In the genomic region with DNA sequence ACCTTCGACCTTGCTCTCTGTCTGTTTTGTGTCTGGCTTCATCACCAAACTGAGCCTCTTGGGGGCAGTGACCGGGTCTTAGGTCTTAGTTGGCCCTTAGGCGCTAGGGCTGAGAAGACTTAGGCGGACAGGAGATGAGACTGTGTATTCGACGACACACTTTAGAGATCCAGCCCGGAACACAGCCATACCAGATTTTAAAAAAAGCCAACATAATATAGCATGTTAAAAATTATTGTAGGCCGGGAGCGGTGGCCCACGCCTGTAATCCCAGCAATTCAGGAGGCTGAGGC, we compare ENCODE assay signal across 8 cellular contexts. TPM values are rescaled to one million over a fixed set of nuclear protein-coding genes. Genes with fewer than 3 reads are reported as not detected.
DNase-seq lines count a peak whose midpoint lies in the region; ATAC-seq, FAIRE-seq and TF ChIP-seq lines count a peak whose summit lies in the region.

No MANE protein-coding gene starts in this region.

- H3K4me1 ChIP-seq in PC-9 (replicated peaks; ENCODE audit: insufficient read depth), result peaks cover 54% of the 10 kb centered on the region
- peaks cover 0 to 4% (median 2%) of the 10 kb centered on the region in 4 experiments; a peak in 3 of 7 replicates for H3K4me1 ChIP-seq in H1 (replicated peaks in 1 of 4; ENCODE audit: control insufficient read depth in 3 of 4, insufficient read depth in 4 of 4, low read length in 3 of 4)
- H3K4me1 ChIP-seq in ovary (ENCODE audit: insufficient read depth), result peaks cover 2% of the 10 kb centered on the region

- H2BK15ac ChIP-seq in H1 (ENCODE audit: low read length), result no peak overlapping the region

- peak overlapping the region; percentile 28 to 92 (median 89) for H3K27ac Mint-ChIP-seq in CD14-positive monocyte

- peaks cover 51% of the 10 kb centered on the region for H3F3A ChIP-seq in PC-9 (ENCODE audit: insufficient read depth, low read depth)

- H3K4me1 Mint-ChIP-seq in CD14-positive monocyte, result peaks cover 69% of the 10 kb centered on the region

- H3K36me3 Mint-ChIP-seq in CD14-positive monocyte, result peaks cover 0 to 1% of the 10 kb centered on the region in 2 donors

- 0 out of 2 replicates have a peak overlapping the region, but pooled peaks have one; percentile 66 for H2BK5ac ChIP-seq in H1 (ENCODE audit: low read depth, low read length)

- no peak overlapping the region for H3K18ac ChIP-seq in H1 (ENCODE audit: extremely low read depth, low read length)

- WGBS in H1 (ENCODE audit: extremely low coverage in 1 of 2, insufficient coverage in 1 of 2, insufficient read length in 1 of 2, insufficient replicate concordance in 2 of 2, low coverage in 1 of 2, low lambda C conversion rate in 2 of 2, missing lambda C conversion rate in 1 of 2), 2 experiments, result 62% methylated on average over 10 of the region's 10 CpGs; no CpG with 5 or more reads in 1 of the 2 experiments
- WGBS in ovary, 3 donors, result 86 to 89% (median 86%) methylated on average over 10 of the region's 10 CpGs

- POLR2A ChIA-PET in PC-9 (lab: Charles Lee; ENCODE audit: unreplicated experiment), result interaction anchor here (0.6 kb wide), 1 partner anchor 10 kb away, joined by 5 read pairs; no protein-coding TSS in a partner anchor
- POLR2A ChIA-PET in H1 (lab: Charles Lee; ENCODE audit: partially characterized antibody), result interaction anchor here (1.1 to 1.6 kb wide), 4 partner anchors 13 to 47 kb away, joined by 3 to 4 read pairs (median 4); no protein-coding TSS in a partner anchor

- intact Hi-C loops in CD14-positive monocyte (cut with micrococcal nuclease) (no loop called here), PC-9 (cut with micrococcal nuclease; ENCODE audit: unreplicated experiment) (loop anchor here (2.0 to 10.0 kb wide), 2 partner anchors 22 to 344 kb away; partner anchors contain the start of gene MAP3K2), ovary (cut with DNase I) (no loop called here)

- no peak overlapping the region; the same call in 1 of the 2 replicates for H2BK12ac ChIP-seq in H1 (ENCODE audit: low read depth, low read length)

- H3K23me2 ChIP-seq in H1 (ENCODE audit: low read depth, low read length), result peaks cover 2% of the 10 kb centered on the region

- H3K27ac ChIP-seq in PC-9, result peak overlapping the region; percentile 56
- no peak overlapping the region for H3K27ac ChIP-seq in H1 (ENCODE audit: low read depth, low read length)
- peak overlapping the region; percentile 88 to 99 for H3K27ac ChIP-seq in ovary

- H3K14ac ChIP-seq in H1 (ENCODE audit: insufficient read length), result no peak overlapping the region

- no peaks in the 10 kb centered on the region for H3K9me2 ChIP-seq in PC-9 (ENCODE audit: insufficient read depth)

- no peak overlapping the region for H3K4ac ChIP-seq in H1 (replicated peaks; ENCODE audit: insufficient read length, low read depth, low read length)

- peak overlapping the region; percentile 20 for H4K5ac ChIP-seq in H1 (ENCODE audit: insufficient read length, low read depth, low read length)

- H4K20me1 ChIP-seq in PC-9 (ENCODE audit: insufficient read depth), result no peaks in the 10 kb centered on the region
- no peaks in the 10 kb centered on the region for H4K20me1 ChIP-seq in H1 (replicated peaks in 1 of 2; ENCODE audit: control insufficient read depth in 1 of 2, insufficient read depth in 2 of 2, low read length in 2 of 2)

- peak overlapping the region; percentile 45 for H4K91ac ChIP-seq in H1 (replicated peaks; ENCODE audit: insufficient read length, low read length)

- TF ChIP-seq EP300 in H1 (IDR thresholded peaks at IDR 0.05; ENCODE audit: borderline replicate concordance in 1 of 2, low read depth in 2 of 2, low read length in 2 of 2) (no peak), ovary (IDR thresholded peaks at IDR 0.05) (no peak)

- no peaks in the 10 kb centered on the region for H3K79me1 ChIP-seq in H1 (ENCODE audit: low read depth, low read length)

- CTCF ChIA-PET in PC-9 (lab: Charles Lee) (no interaction called here), H1 (lab: Charles Lee; ENCODE audit: partially characterized antibody) (interaction anchor here (0.6 to 1.5 kb wide), 10 partner anchors 8 to 592 kb away, joined by 3 to 6 read pairs (median 3); partner anchors contain the start of gene IWS1)

- H3K79me2 ChIP-seq in PC-9 (ENCODE audit: low read depth), result no peaks in the 10 kb centered on the region
- H3K79me2 ChIP-seq in H1 (ENCODE audit: control insufficient read depth in 1 of 2, insufficient read depth in 2 of 2, low read length in 2 of 2), result no peaks in the 10 kb centered on the region

- H3K56ac ChIP-seq in H1 (replicated peaks; ENCODE audit: insufficient read length, low read depth, low read length), result no peak overlapping the region

- TF ChIP-seq CTCF in CD14-positive monocyte (IDR thresholded peaks at IDR 0.05) (no peak), PC-9 (conservative IDR thresholded peaks at IDR 0.05) (no peak; the same call in 1 of the 2 replicates), H1 (IDR thresholded peaks at IDR 0.05; ENCODE audit: control extremely low read depth in 1 of 3, insufficient read depth in 1 of 3, low read depth in 1 of 3, low read length in 3 of 3) (peak in 1 of 3 experiments; percentile 25; a peak in 2 of 4 replicates), ovary (IDR thresholded peaks at IDR 0.05) (no peak), GM20000 (IDR thresholded peaks at IDR 0.05; ENCODE audit: extremely low read depth, missing control alignments) (no peak)

- H3K36me3 ChIP-seq in PC-9 (ENCODE audit: low read depth) (no peaks in the 10 kb centered on the region), H1 (ENCODE audit: control insufficient read depth in 2 of 4, insufficient read depth in 4 of 4, low read length in 3 of 4) (no peaks in the 10 kb centered on the region), ovary (no peaks in the 10 kb centered on the region)

- peak overlapping the region; percentile 86 for H2AFZ ChIP-seq in PC-9
- 0 out of 2 replicates have a peak overlapping the region, but pooled peaks have one; percentile 4 for H2AFZ ChIP-seq in H1 (ENCODE audit: low read length)

- no peak overlapping the region for H4K8ac ChIP-seq in H1 (ENCODE audit: extremely low read depth, insufficient read depth, low read length)

- no peak for ATAC-seq in GM18505 (IDR thresholded peaks at IDR 0.05; ENCODE audit: unreplicated experiment)

- H3K9ac ChIP-seq in H1 (replicated peaks in 1 of 4; ENCODE audit: extremely low read depth in 1 of 4, low read depth in 3 of 4, low read length in 3 of 4), result no peak overlapping the region

- H2BK20ac ChIP-seq in H1 (ENCODE audit: low read length), result no peak overlapping the region

- TF ChIP-seq RAD21 in H1 (IDR thresholded peaks at IDR 0.05 in 1 of 2, conservative IDR thresholded peaks at IDR 0.05 in 1 of 2; ENCODE audit: low read depth in 2 of 2, low read length in 2 of 2), result peak in 1 of 2 experiments; percentile 35; a peak in 2 of 4 replicates

- no peak for DNase-seq in CD14-positive monocyte (ENCODE audit: low spot score)
- DNase-seq in PC-9, result no peak
- DNase-seq in H1 (ENCODE audit: low read depth in 1 of 2, low spot score in 2 of 2), result no peak
- DNase-seq in ovary, result no peak
- DNase-seq in GM20000 (ENCODE audit: low spot score), result no peak
- DNase-seq in ACHN, result no peak
- DNase-seq in putamen (ENCODE audit: low spot score), result no peak

- no peak overlapping the region for H2AK5ac ChIP-seq in H1 (ENCODE audit: low read depth, low read length)

- peak overlapping the region; percentile 65; the same call in 1 of the 2 replicates for H3K4me3 ChIP-seq in PC-9
- peak overlapping the region; percentile 40 to 64 (median 52) for H3K4me3 ChIP-seq in H1 (ENCODE audit: extremely low read depth in 1 of 4, insufficient read depth in 2 of 4, low read depth in 3 of 4, low read length in 4 of 4)
- H3K4me3 ChIP-seq in ovary, result no peak overlapping the region

- H2BK120ac ChIP-seq in H1 (replicated peaks; ENCODE audit: low read depth, low read length), result no peak overlapping the region

- peaks cover 0 to 3% (median 0%) of the 10 kb centered on the region in 3 donors for H3K27me3 Mint-ChIP-seq in CD14-positive monocyte (ENCODE audit: low read depth in 3 of 3)

- TF ChIP-seq POLR2A in H1 (IDR thresholded peaks at IDR 0.05; ENCODE audit: control extremely low read depth in 1 of 2, low read depth in 2 of 2, low read length in 2 of 2) (no peak), ovary (IDR thresholded peaks at IDR 0.05) (no peak), GM18505 (IDR thresholded peaks at IDR 0.05; ENCODE audit: borderline replicate concordance, extremely low read depth, insufficient read depth, insufficient read length) (no peak)

- H3K23ac ChIP-seq in H1 (ENCODE audit: insufficient read length), result no peak overlapping the region

- H3K27me3 ChIP-seq in PC-9 (ENCODE audit: insufficient read depth, low read depth), result no peaks in the 10 kb centered on the region
- no peaks in the 10 kb centered on the region for H3K27me3 ChIP-seq in H1 (replicated peaks in 1 of 4; ENCODE audit: control insufficient read depth in 3 of 4, extremely low read depth in 1 of 4, insufficient read depth in 3 of 4, low read length in 3 of 4)
- no peaks in the 10 kb centered on the region for H3K27me3 ChIP-seq in ovary

- H3K9me3 ChIP-seq in PC-9 (ENCODE audit: insufficient read depth, low read depth), result no peaks in the 10 kb centered on the region
- H3K9me3 ChIP-seq in H1 (ENCODE audit: insufficient read depth in 2 of 2, low read depth in 1 of 2, low read length in 1 of 2), result peaks cover 0 to 4% of the 10 kb centered on the region in 2 experiments; a peak in 1 of 4 replicates
- no peaks in the 10 kb centered on the region for H3K9me3 ChIP-seq in ovary

- TSS peak; percentile 87 for BruUV-seq in PC-9 (replicated peaks; lab: Mats Ljungman, UMichigan)

- no peak for FAIRE-seq in H1 (lab: Jason Lieb, UNC)

- H3K4me3 Mint-ChIP-seq in CD14-positive monocyte, result peak overlapping the region; percentile 50 to 63

- H3K4me2 ChIP-seq in PC-9 (peak overlapping the region; percentile 82), H1 (ENCODE audit: insufficient read depth in 1 of 2, low read depth in 2 of 2, low read length in 2 of 2) (peak overlapping the region; percentile 56 to 65)

- no peaks in the 10 kb centered on the region for H3K9me3 Mint-ChIP-seq in CD14-positive monocyte

- in situ Hi-C loops in ACHN (cut with HindIII; ENCODE audit: low pct_ligation_motif_present, low pct_unique_long_range_greater_than_20kb, low sequenced_read_pairs), result no loop called here

RNA-seq across cellular contexts. Expression of gene PROC, which starts 9.5 kb away (rescaled TPM):
- polyA plus RNA-seq in CD14-positive monocyte (not detected), H1 (2011; rRNA removed) (1.6 and 2.2 TPM in 2 replicates), ovary (not detected)
- total RNA-seq in PC-9 (2021) (5.8 and 6.1 TPM in 2 replicates), ovary (1 to 10 TPM in 1 of 7 donors, under 1 TPM in 1, not detected in 5; 0.51 to 1.1 TPM)
- total RNA-seq in H1 (2021; fragmentation: NEBNext Ultra II Directional; extraction: Animal tissue kit (Norgen Biotek cat#: 25700)), result 1.5 and 1.7 TPM in 2 replicates
- 1.5 TPM for polyA plus RNA-seq in H1 (2011; cell fraction: cytosol; rRNA removed)
- polyA plus RNA-seq in H1 (2011; cell fraction: nucleus; rRNA removed), result 2.2 TPM
- 1.3 to 2.7 TPM (median 2.3 TPM) in 4 replicates for polyA plus RNA-seq in H1 (2012, experiment 1 of 2)
- polyA plus RNA-seq in H1 (2012, experiment 2 of 2), result 1.5 TPM
- 1.7 TPM for polyA plus RNA-seq in H1 (2013, experiment 1 of 2)
- 1.4 TPM for polyA plus RNA-seq in H1 (2013, experiment 2 of 2)
- polyA minus RNA-seq in H1 (2011; rRNA and poly(A)+ RNA removed), result 0.19 and 0.24 TPM in 2 replicates
- polyA minus RNA-seq in H1 (2011; cell fraction: cytosol; rRNA and poly(A)+ RNA removed), result not detected
- polyA minus RNA-seq in H1 (2011; cell fraction: nucleus; rRNA and poly(A)+ RNA removed), result not detected

RNA-seq across cellular contexts. Expression of gene MAP3K2, which starts 21.0 kb away (rescaled TPM):
- polyA plus RNA-seq in CD14-positive monocyte (10 to 100 TPM; 66.3 to 86.4 TPM), H1 (2011; rRNA removed) (2.0 and 2.3 TPM in 2 replicates), ovary (10 to 100 TPM in 1 of 2 donors, 1 to 10 TPM in 1; 7.2 to 11.5 TPM)
- total RNA-seq in PC-9 (2021) (75.9 and 81.2 TPM in 2 replicates), ovary (10 to 100 TPM; 41.6 to 78.4 (median 60.4) TPM)
- total RNA-seq in H1 (2021; fragmentation: NEBNext Ultra II Directional; extraction: Animal tissue kit (Norgen Biotek cat#: 25700)), result 23.2 and 24.2 TPM in 2 replicates
- 2.8 TPM for polyA plus RNA-seq in H1 (2011; cell fraction: cytosol; rRNA removed)
- 7.5 TPM for polyA plus RNA-seq in H1 (2011; cell fraction: nucleus; rRNA removed)
- 3.8 to 5.9 TPM (median 5.7 TPM) in 4 replicates for polyA plus RNA-seq in H1 (2012, experiment 1 of 2)
- polyA plus RNA-seq in H1 (2012, experiment 2 of 2), result 0.22 TPM
- polyA plus RNA-seq in H1 (2013, experiment 1 of 2), result 8.0 TPM
- polyA plus RNA-seq in H1 (2013, experiment 2 of 2), result 7.1 TPM
- polyA minus RNA-seq in H1 (2011; rRNA and poly(A)+ RNA removed), result 16.6 and 27.5 TPM in 2 replicates
- 21.1 TPM for polyA minus RNA-seq in H1 (2011; cell fraction: cytosol; rRNA and poly(A)+ RNA removed)
- polyA minus RNA-seq in H1 (2011; cell fraction: nucleus; rRNA and poly(A)+ RNA removed), result 31.6 TPM
